In genomic region chr5:76476639-76477038, GRCh38 we compare ENCODE assay signal across 18 cellular contexts.
DNase-seq lines count a peak whose midpoint lies in the region; ATAC-seq and TF ChIP-seq lines count a peak whose summit lies in the region.
"Had no signal": no experiment of that assay in that cellular context is flagged by ENCODE, and none has a peak within 500 bp of the region (broad histone marks: within the 10 kb centered on the region; RNA-seq: fewer than 3 reads in every experiment).

No MANE protein-coding gene starts in this region.

- H3K9me3 ChIP-seq in muscle layer of duodenum (ENCODE audit: control insufficient read depth in 1 of 2, low read length in 2 of 2) (no peaks in the 10 kb centered on the region), transverse colon (no peaks in the 10 kb centered on the region)
- H3K9me3 ChIP-seq: BLaER1 had no signal

- intact Hi-C loops in transverse colon (cut with DNase I; ENCODE audit: low total_unique reads): no loop called here

- no peak for DNase-seq in activated T-cell treated with anti-CD3 and anti-CD28 coated beads, Interleukin-2, amount 50 U/mL, for 72 hours
- DNase-seq in activated T-cell treated with anti-CD3 and anti-CD28 coated beads, Interleukin-2, amount 50 U/mL, for 48 hours: no peak
- no peak for DNase-seq in central memory CD8-positive, alpha-beta T cell (ENCODE audit: low spot score in 2 of 2)
- DNase-seq in transverse colon (no peak), brain microvascular endothelial cell (no peak), HUDEP-2 (lab: John Stamatoyannopoulos, UW; ENCODE audit: unreplicated experiment in 76 of 76) (no peak), NCI-H748 treated with DMSO at 0.1 percent for 48 hours (lab: John Stamatoyannopoulos, UW) (no peak)
- DNase-seq: DMS 273 treated with DMSO at 0.1 percent for 48 hours, GF-D8, GOT3, NCI-H1436, NCI-H2029, NCI-H2171 treated with DMSO at 0.1 percent for 48 hours, NCI-H82, PC-3 had no signal

- TF ChIP-seq CTCF in transverse colon (IDR thresholded peaks at IDR 0.05) (no peak), brain microvascular endothelial cell (IDR thresholded peaks at IDR 0.05; ENCODE audit: low read depth, low read length, missing control alignments) (no peak)

- ATAC-seq in activated T-cell treated with anti-CD3 and anti-CD28 coated beads, Interleukin-2, amount 50 U/mL, for 72 hours (replicated peaks in 1 of 2): no peak
- no peak for ATAC-seq in central memory CD8-positive, alpha-beta T cell (replicated peaks; ENCODE audit: extremely low read depth, poor library complexity, severe bottlenecking)
- ATAC-seq: PC-3 had no signal

- H3K36me3 Mint-ChIP-seq in activated T-cell treated with anti-CD3 and anti-CD28 coated beads, Interleukin-2, amount 50 U/mL, for 72 hours (ENCODE audit: insufficient read depth in 2 of 2): peaks cover 0 to 4% of the 10 kb centered on the region in 2 donors
- H3K36me3 Mint-ChIP-seq in central memory CD8-positive, alpha-beta T cell (ENCODE audit: insufficient read depth): peaks cover 13% of the 10 kb centered on the region

- peaks cover 47% of the 10 kb centered on the region for H3K4me1 Mint-ChIP-seq in activated T-cell treated with anti-CD3 and anti-CD28 coated beads, Interleukin-2, amount 50 U/mL, for 72 hours (ENCODE audit: low read depth)
- H3K4me1 Mint-ChIP-seq in central memory CD8-positive, alpha-beta T cell: peaks cover 78% of the 10 kb centered on the region

- H3K4me3 ChIP-seq in muscle layer of duodenum (ENCODE audit: low read depth in 1 of 2, low read length in 2 of 2): no peak overlapping the region
- no peak overlapping the region for H3K4me3 ChIP-seq in transverse colon
- H3K4me3 ChIP-seq in brain microvascular endothelial cell (ENCODE audit: low read depth, low read length): no peak overlapping the region
- H3K4me3 ChIP-seq: BLaER1 had no signal

- peaks cover 6 to 8% of the 10 kb centered on the region in 2 donors for H3K4me1 ChIP-seq in muscle layer of duodenum (ENCODE audit: control insufficient read depth in 1 of 2, insufficient read depth in 2 of 2, low read length in 2 of 2)
- H3K4me1 ChIP-seq in transverse colon: peaks cover 22 to 74% (median 39%) of the 10 kb centered on the region in 4 donors

- H3K4me3 Mint-ChIP-seq in activated T-cell treated with anti-CD3 and anti-CD28 coated beads, Interleukin-2, amount 50 U/mL, for 72 hours: no peak overlapping the region
- H3K4me3 Mint-ChIP-seq in central memory CD8-positive, alpha-beta T cell: no peak overlapping the region

- H3K36me3 ChIP-seq in muscle layer of duodenum (ENCODE audit: control insufficient read depth in 1 of 2, insufficient read depth in 2 of 2, low read length in 2 of 2): no peaks in the 10 kb centered on the region
- no peaks in the 10 kb centered on the region for H3K36me3 ChIP-seq in transverse colon
- no peaks in the 10 kb centered on the region for H3K36me3 ChIP-seq in brain microvascular endothelial cell (replicated peaks)

- TF ChIP-seq EP300 in transverse colon (IDR thresholded peaks at IDR 0.05; ENCODE audit: low read depth): no peak

- 54 to 55% methylated on average over 2 of the region's 2 CpGs for WGBS in transverse colon (ENCODE audit: low coverage in 1 of 2), 2 donors

- H3K9me3 Mint-ChIP-seq in activated T-cell treated with anti-CD3 and anti-CD28 coated beads, Interleukin-2, amount 50 U/mL, for 72 hours: peaks cover 0 to 2% of the 10 kb centered on the region in 2 donors
- H3K9me3 Mint-ChIP-seq in central memory CD8-positive, alpha-beta T cell: no peaks in the 10 kb centered on the region

- H3K27ac Mint-ChIP-seq in activated T-cell treated with anti-CD3 and anti-CD28 coated beads, Interleukin-2, amount 50 U/mL, for 72 hours: peak overlapping the region; percentile 49
- peak overlapping the region; percentile 69 for H3K27ac Mint-ChIP-seq in central memory CD8-positive, alpha-beta T cell (ENCODE audit: low read depth)

- peak overlapping the region; percentile 84 for H3K27ac ChIP-seq in muscle layer of duodenum (ENCODE audit: low read length)
- H3K27ac ChIP-seq in transverse colon: peak overlapping the region; percentile 78 to 88 (median 86)
- no peak overlapping the region for H3K27ac ChIP-seq in brain microvascular endothelial cell
- H3K27ac ChIP-seq: BLaER1, KMS-11 had no signal

- TF ChIP-seq POLR2A in transverse colon (IDR thresholded peaks at IDR 0.05): no peak

- in situ Hi-C loops in transverse colon (cut with MboI; ENCODE audit: low pct_ligation_motif_present in 1 of 4, low pct_unique_long_range_greater_than_20kb in 1 of 4, low sequenced_read_pairs in 3 of 4): no loop called here
- in situ Hi-C loops in brain microvascular endothelial cell (cut with HindIII; ENCODE audit: low pct_ligation_motif_present, low sequenced_read_pairs): no loop called here

- no peaks in the 10 kb centered on the region for H3K27me3 Mint-ChIP-seq in activated T-cell treated with anti-CD3 and anti-CD28 coated beads, Interleukin-2, amount 50 U/mL, for 72 hours (ENCODE audit: low read depth)
- no peaks in the 10 kb centered on the region for H3K27me3 Mint-ChIP-seq in central memory CD8-positive, alpha-beta T cell

- H3K27me3 ChIP-seq in muscle layer of duodenum (ENCODE audit: low read depth, low read length) (no peaks in the 10 kb centered on the region), transverse colon (no peaks in the 10 kb centered on the region), brain microvascular endothelial cell (replicated peaks) (no peaks in the 10 kb centered on the region)
- H3K27me3 ChIP-seq: BLaER1 had no signal
